ENCODE assay signal across 28 cellular contexts in genomic region chr15:81880314-81880713, GRCh38.
A peak's percentile ranks its signal among the peaks of the same experiment; 100 is the strongest.
DNase-seq lines count a peak whose midpoint lies in the region; ATAC-seq and TF ChIP-seq lines count a peak whose summit lies in the region.
"Had no signal": no experiment of that assay in that cellular context is flagged by ENCODE, and none has a peak within 500 bp of the region (broad histone marks: within the 10 kb centered on the region; RNA-seq: fewer than 3 reads in every experiment).

No MANE protein-coding gene starts in this region.

- H3K4me1 Mint-ChIP-seq in mesothelial cell of epicardium, result peaks cover 15% of the 10 kb centered on the region
- H3K4me1 Mint-ChIP-seq: activated CD4-positive, alpha-beta memory T cell treated with anti-CD3 and anti-CD28 coated beads, Interleukin-2, amount 10 ng/mL, durations not matched to agents 7 days and 5 days; immature natural killer cell had no signal

- H3K27ac Mint-ChIP-seq in mesothelial cell of epicardium, result no peak overlapping the region
- H3K27ac Mint-ChIP-seq: activated CD4-positive, alpha-beta memory T cell treated with anti-CD3 and anti-CD28 coated beads, Interleukin-2, amount 10 ng/mL, durations not matched to agents 7 days and 5 days; IgD-negative memory B cell; immature natural killer cell; WTC11 had no signal

- TF ChIP-seq CTCF in mesothelial cell of epicardium (IDR thresholded peaks at IDR 0.05; ENCODE audit: unreplicated experiment), result no peak

- ATAC-seq in HG02759 (IDR thresholded peaks at IDR 0.05; ENCODE audit: unreplicated experiment), result peak; percentile 45
- ATAC-seq in left ventricle myocardium superior, result no peak
- ATAC-seq: activated T-cell treated with anti-CD3 and anti-CD28 coated beads, Interleukin-2, amount 50 U/mL, for 4 hours; mucosa of descending colon; WTC11 had no signal

- H3K9me3 Mint-ChIP-seq in mesothelial cell of epicardium, result peaks cover 4% of the 10 kb centered on the region
- H3K9me3 Mint-ChIP-seq: activated CD4-positive, alpha-beta memory T cell treated with anti-CD3 and anti-CD28 coated beads, Interleukin-2, amount 10 ng/mL, durations not matched to agents 7 days and 5 days; activated T-cell treated with anti-CD3 and anti-CD28 coated beads, Interleukin-2, amount 50 U/mL, for 4 hours; IgD-negative memory B cell had no signal

- DNase-seq in NOMO-1 treated with DMSO at 0.1 percent for 48 hours (lab: John Stamatoyannopoulos, UW; ENCODE audit: unreplicated experiment) (peak; percentile 1), NOMO-1 (lab: John Stamatoyannopoulos, UW; ENCODE audit: unreplicated experiment in 2 of 2) (no peak), UCSD-AML1 (lab: John Stamatoyannopoulos, UW; ENCODE audit: unreplicated experiment) (peak; percentile 14), left ventricle myocardium superior (no peak), NCI-H2227 (lab: John Stamatoyannopoulos, UW; ENCODE audit: unreplicated experiment) (no peak), mesothelial cell of epicardium (ENCODE audit: low spot score in 2 of 2, unreplicated experiment in 2 of 2) (no peak)
- DNase-seq in activated CD4-positive, alpha-beta T cell treated with anti-CD3 and anti-CD28 coated beads for 1 hour, result no peak
- DNase-seq: 8988T; activated CD4-positive, alpha-beta memory T cell treated with anti-CD3 and anti-CD28 coated beads, Interleukin-2, amount 10 ng/mL, durations not matched to agents 7 days and 5 days; activated naive CD4-positive, alpha-beta T cell treated with anti-CD3 and anti-CD28 coated beads, Interleukin-2, amount 50 U/mL, for 16 hours; activated T-cell treated with anti-CD3 and anti-CD28 coated beads, Interleukin-2, amount 50 U/mL, for 4 hours; AML-193; central memory CD4-positive, alpha-beta T cell; DND-41; dorsolateral prefrontal cortex; immature natural killer cell; left ventricle myocardium inferior; mucosa of descending colon; NCI-H1048; NCI-H2029; NCI-H345; small intestine; stimulated activated CD4-positive, alpha-beta T cell treated with anti-CD3 and anti-CD28 coated beads, Interleukin-2, amount 100 ng/mL, for 48 hours; stomach; trophoblast cell had no signal

- intact Hi-C loops in left ventricle myocardium superior (cut with micrococcal nuclease), result no loop called here

- H3K36me3 Mint-ChIP-seq in mesothelial cell of epicardium, result peaks cover 2% of the 10 kb centered on the region
- H3K36me3 Mint-ChIP-seq: IgD-negative memory B cell, immature natural killer cell had no signal

- no peak overlapping the region for H3K4me3 Mint-ChIP-seq in mesothelial cell of epicardium
- H3K4me3 Mint-ChIP-seq: activated CD4-positive, alpha-beta memory T cell treated with anti-CD3 and anti-CD28 coated beads, Interleukin-2, amount 10 ng/mL, durations not matched to agents 7 days and 5 days; activated T-cell treated with anti-CD3 and anti-CD28 coated beads, Interleukin-2, amount 50 U/mL, for 4 hours; immature natural killer cell; WTC11 had no signal

- no peaks in the 10 kb centered on the region for H3K27me3 Mint-ChIP-seq in mesothelial cell of epicardium (ENCODE audit: low read depth)
- H3K27me3 Mint-ChIP-seq: activated CD4-positive, alpha-beta memory T cell treated with anti-CD3 and anti-CD28 coated beads, Interleukin-2, amount 10 ng/mL, durations not matched to agents 7 days and 5 days; IgD-negative memory B cell had no signal

Comparison
In these comparisons a context has a peak if more than half of its experiments do, and no peak if none do; other contexts are left out.
1. DNase-seq: peak in NOMO-1 treated with DMSO at 0.1 percent for 48 hours (single experiment) and UCSD-AML1 (single experiment); none in NOMO-1 (0 of 2), left ventricle myocardium superior (single experiment), NCI-H2227 (single experiment), mesothelial cell of epicardium (0 of 2) and activated CD4-positive, alpha-beta T cell treated with anti-CD3 and anti-CD28 coated beads for 1 hour (single experiment).